ENCODE assay signal across 8 cellular contexts in the genomic region with DNA sequence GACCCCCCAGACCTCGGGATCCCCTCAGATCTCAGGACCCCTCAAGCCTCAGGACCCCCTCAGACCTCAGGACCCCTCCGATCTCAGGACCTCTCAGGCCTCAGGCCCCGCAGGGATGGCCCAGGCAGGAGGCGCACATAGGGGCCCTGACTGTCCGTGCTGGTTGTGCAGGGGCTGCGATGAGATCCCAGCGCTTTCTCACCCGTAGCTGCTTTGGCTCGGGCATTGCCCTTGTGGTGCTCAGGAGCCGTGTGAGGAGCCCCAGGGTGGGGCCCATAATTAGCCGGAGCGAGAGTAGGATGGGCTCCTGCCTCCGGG. TPM values are rescaled to one million over a fixed set of nuclear protein-coding genes. Genes with fewer than 3 reads are reported as not detected.
DNase-seq lines count a peak whose midpoint lies in the region; ATAC-seq and TF ChIP-seq lines count a peak whose summit lies in the region.

No MANE protein-coding gene starts in this region.

- H3K4me3 Mint-ChIP-seq in activated naive CD4-positive, alpha-beta T cell treated with anti-CD3 and anti-CD28 coated beads, Interleukin-2, amount 10 ng/mL, durations not matched to agents 7 days and 5 days = peak overlapping the region; percentile 51

- H3K27ac ChIP-seq in mammary epithelial cell (ENCODE audit: insufficient read depth, low read depth, low read length) = peak overlapping the region; percentile 44
- no peak overlapping the region for H3K27ac ChIP-seq in mesendoderm (ENCODE audit: low read depth, low read length)
- no peak overlapping the region for H3K27ac ChIP-seq in urinary bladder (ENCODE audit: low read depth)

- H3K9me3 ChIP-seq in mammary epithelial cell (replicated peaks; ENCODE audit: insufficient read depth, low read length) = no peaks in the 10 kb centered on the region

- peaks cover 9% of the 10 kb centered on the region for H3K79me1 ChIP-seq in mesendoderm (ENCODE audit: low read length)

- no peak overlapping the region for H2BK120ac ChIP-seq in mesendoderm (ENCODE audit: low read depth, low read length)

- H3K4me1 ChIP-seq in mammary epithelial cell (ENCODE audit: insufficient read depth, low read length) (peaks cover 16% of the 10 kb centered on the region), mesendoderm (ENCODE audit: control insufficient read depth, low read depth, low read length) (peaks cover 6% of the 10 kb centered on the region), urinary bladder (ENCODE audit: insufficient read depth) (no peaks in the 10 kb centered on the region)

- H3K9ac ChIP-seq in mammary epithelial cell (ENCODE audit: insufficient read depth, low read length) (no peak overlapping the region), mesendoderm (ENCODE audit: low read length) (peak overlapping the region; percentile 80)

- H3K4me3 ChIP-seq in mammary epithelial cell (replicated peaks in 1 of 3; ENCODE audit: insufficient read depth in 1 of 3, low read depth in 2 of 3, low read length in 3 of 3) = peak overlapping the region; percentile 54 to 84 (median 66)
- no peak overlapping the region for H3K4me3 ChIP-seq in mesendoderm (ENCODE audit: low read length)
- peak overlapping the region; percentile 96 for H3K4me3 ChIP-seq in urinary bladder (ENCODE audit: low read depth, low read length)

- H2AFZ ChIP-seq in mammary epithelial cell (ENCODE audit: low read depth, low read length) = peak overlapping the region; percentile 95

- in situ Hi-C loops in mammary epithelial cell (cut with MboI; ENCODE audit: low sequenced_read_pairs in 2 of 2) = no loop called here

- H2BK15ac ChIP-seq in mesendoderm (replicated peaks; ENCODE audit: low read depth) = no peak overlapping the region

- peaks cover 17% of the 10 kb centered on the region for H3K27me3 Mint-ChIP-seq in activated naive CD4-positive, alpha-beta T cell treated with anti-CD3 and anti-CD28 coated beads, Interleukin-2, amount 10 ng/mL, durations not matched to agents 7 days and 5 days

- H3K36me3 ChIP-seq in mammary epithelial cell (ENCODE audit: insufficient read depth, low read length) (peaks cover 3% of the 10 kb centered on the region), mesendoderm (ENCODE audit: control insufficient read depth, insufficient read depth, low read length) (peaks cover 3% of the 10 kb centered on the region), urinary bladder (ENCODE audit: insufficient read depth) (no peaks in the 10 kb centered on the region)

- peak overlapping the region; percentile 76 for H3K27ac Mint-ChIP-seq in activated naive CD4-positive, alpha-beta T cell treated with anti-CD3 and anti-CD28 coated beads, Interleukin-2, amount 10 ng/mL, durations not matched to agents 7 days and 5 days

- no peak overlapping the region for H4K8ac ChIP-seq in mesendoderm (ENCODE audit: low read depth, low read length)

- peak overlapping the region; percentile 8 for H3K4ac ChIP-seq in mesendoderm (ENCODE audit: low read depth, low read length)

- no peak for TF ChIP-seq CTCF in mammary epithelial cell (conservative IDR thresholded peaks at IDR 0.05 in 1 of 2, IDR thresholded peaks at IDR 0.05 in 1 of 2; ENCODE audit: extremely low read depth in 1 of 2, insufficient read depth in 1 of 2, low read depth in 1 of 2, low read length in 2 of 2)

- 57% methylated on average over 8 of the region's 13 CpGs for WGBS in mammary epithelial cell (ENCODE audit: low coverage, missing lambda C conversion rate)
- no CpG with 5 or more reads among the region's 13 CpGs for WGBS in mesendoderm (ENCODE audit: extremely low coverage, insufficient coverage, low lambda C conversion rate)
- 76% methylated on average over 13 of the region's 13 CpGs for WGBS in urinary bladder

- peaks cover 14% of the 10 kb centered on the region for H3K36me3 Mint-ChIP-seq in activated naive CD4-positive, alpha-beta T cell treated with anti-CD3 and anti-CD28 coated beads, Interleukin-2, amount 10 ng/mL, durations not matched to agents 7 days and 5 days

- H4K20me1 ChIP-seq in mammary epithelial cell (ENCODE audit: insufficient read depth, low read length) = no peaks in the 10 kb centered on the region

- H3K4me1 Mint-ChIP-seq in activated naive CD4-positive, alpha-beta T cell treated with anti-CD3 and anti-CD28 coated beads, Interleukin-2, amount 10 ng/mL, durations not matched to agents 7 days and 5 days = peaks cover 19% of the 10 kb centered on the region

- no peaks in the 10 kb centered on the region for H3K27me3 ChIP-seq in mammary epithelial cell (ENCODE audit: insufficient read depth, low read length)
- H3K27me3 ChIP-seq in mesendoderm (ENCODE audit: insufficient read depth, low read length, poor library complexity) = no peaks in the 10 kb centered on the region

- intact Hi-C loops in mammary epithelial cell (cut with micrococcal nuclease) = loop anchor here (5.0 kb wide), 1 partner anchor 357 kb away; no protein-coding TSS in a partner anchor

- peak overlapping the region; percentile 75 for H3K56ac ChIP-seq in mesendoderm (ENCODE audit: low read length)

- H4K5ac ChIP-seq in mesendoderm (ENCODE audit: low read length) = no peak overlapping the region

- CTCF ChIA-PET in activated naive CD4-positive, alpha-beta T cell treated with anti-CD3 and anti-CD28 coated beads, Interleukin-2, amount 10 ng/mL, durations not matched to agents 7 days and 5 days (lab: Charles Lee) = interaction anchor here (1.1 kb wide), 1 partner anchor 12 kb away, joined by 4 read pairs; no protein-coding TSS in a partner anchor
- CTCF ChIA-PET in mammary epithelial cell (lab: Charles Lee; ENCODE audit: low non-redundant PET) = no interaction called here

- H3K79me2 ChIP-seq in mammary epithelial cell (ENCODE audit: insufficient read depth, low read length) (peaks cover 39% of the 10 kb centered on the region), mesendoderm (ENCODE audit: control insufficient read depth, insufficient read depth, low read length) (peaks cover 37% of the 10 kb centered on the region)

- H3K18ac ChIP-seq in mesendoderm (ENCODE audit: low read length) = peak overlapping the region; percentile 91

- H3K23ac ChIP-seq in mesendoderm (ENCODE audit: low read length) = no peak overlapping the region

- BruUV-seq in mammary epithelial cell (replicated peaks; lab: Mats Ljungman, UMichigan) = no TSS peak

- no peaks in the 10 kb centered on the region for H3K9me3 Mint-ChIP-seq in activated naive CD4-positive, alpha-beta T cell treated with anti-CD3 and anti-CD28 coated beads, Interleukin-2, amount 10 ng/mL, durations not matched to agents 7 days and 5 days

- DNase-seq in activated naive CD4-positive, alpha-beta T cell treated with anti-CD3 and anti-CD28 coated beads, Interleukin-2, amount 10 ng/mL, durations not matched to agents 7 days and 5 days = no peak
- DNase-seq in activated naive CD4-positive, alpha-beta T cell treated with anti-CD3 and anti-CD28 coated beads, Interleukin-2, amount 50 U/mL, for 16 hours = no peak
- DNase-seq in mammary epithelial cell (no peak), mesendoderm (no peak)
- DNase-seq in activated effector memory CD4-positive, alpha-beta T cell treated with Interleukin-2 at 50 U/mL for 16 hours = no peak

- H2AK5ac ChIP-seq in mesendoderm (ENCODE audit: low read length) = no peak overlapping the region

- H3K4me2 ChIP-seq in mammary epithelial cell (ENCODE audit: insufficient read depth, low read depth, low read length) (peak overlapping the region; percentile 90), mesendoderm (ENCODE audit: low read length) (peak overlapping the region; percentile 21)

- ATAC-seq in HG03469 (IDR thresholded peaks at IDR 0.05; ENCODE audit: unreplicated experiment) (no peak), HG03280 (IDR thresholded peaks at IDR 0.05; ENCODE audit: unreplicated experiment) (no peak)

- dilution Hi-C loops in mammary epithelial cell (cut with HindIII; ENCODE audit: low sequenced_read_pairs) = loop anchor here (5.0 kb wide), 1 partner anchor 33 kb away; no protein-coding TSS in a partner anchor

- H2BK5ac ChIP-seq in mesendoderm (ENCODE audit: low read length) = no peak overlapping the region

RNA-seq across cellular contexts. Expression of gene LPCAT1, which starts 0.7 kb away (rescaled TPM):
- 10 to 100 TPM; 37.1 to 43.5 TPM for total RNA-seq in mammary epithelial cell
- 50.3 TPM for polyA plus RNA-seq in mammary epithelial cell
- 35.9 TPM for polyA minus RNA-seq in mammary epithelial cell
- polyA plus RNA-seq in mesendoderm (2013, experiment 1 of 2) = 135 TPM
- 132 TPM for polyA plus RNA-seq in mesendoderm (2013, experiment 2 of 2)
- total RNA-seq in urinary bladder = 31.4 TPM
- polyA plus RNA-seq in urinary bladder = 32.9 TPM
